Comparison of ENCODE assay signal across 8 cellular contexts in the genomic region with DNA sequence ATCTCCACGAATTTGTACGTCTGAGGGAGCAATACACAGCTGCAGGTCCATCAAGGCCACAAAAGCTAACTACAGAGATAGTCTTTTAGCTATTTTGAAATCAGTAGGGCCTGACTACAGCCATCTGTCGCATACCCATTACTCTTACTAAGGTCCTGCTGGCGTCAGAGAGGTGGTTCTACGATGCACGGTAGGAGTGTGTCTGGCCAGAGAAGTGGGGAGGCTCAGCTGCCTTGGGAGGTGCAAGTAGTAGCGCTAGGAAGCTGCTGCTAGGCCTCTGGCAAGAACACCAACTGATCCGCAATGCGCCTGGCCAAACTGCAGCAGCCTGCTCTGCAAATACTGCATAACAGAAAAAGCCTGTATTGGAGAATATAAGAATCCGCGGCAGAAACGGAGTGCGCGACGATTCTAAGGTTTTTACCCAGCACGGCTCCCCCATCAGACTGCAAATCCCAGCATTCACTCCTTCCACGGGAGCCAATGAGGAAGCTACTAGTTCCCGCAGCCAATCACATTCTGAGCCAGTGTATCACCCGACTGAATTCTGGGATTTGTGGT. TPM values are rescaled to one million over a fixed set of nuclear protein-coding genes. Genes with fewer than 3 reads are reported as not detected.
A peak's percentile ranks its signal among the peaks of the same experiment; 100 is the strongest.
DNase-seq lines count a peak whose midpoint lies in the region; ATAC-seq and TF ChIP-seq lines count a peak whose summit lies in the region.

No MANE protein-coding gene starts in this region.

- peaks cover 15% of the 10 kb centered on the region for H3K36me3 Mint-ChIP-seq in activated CD4-positive, alpha-beta T cell treated with anti-CD3 and anti-CD28 coated beads, Interleukin-2, amount 10 ng/mL, durations not matched to agents 7 days and 5 days (ENCODE audit: low read depth)

- no peak for TF ChIP-seq RAD21 in liver (IDR thresholded peaks at IDR 0.05)

- peak overlapping the region; percentile 26 to 90 for H3K9ac ChIP-seq in liver (ENCODE audit: low read depth in 1 of 2, low read length in 2 of 2)

- POLR2A ChIA-PET in activated CD4-positive, alpha-beta T cell treated with anti-CD3 and anti-CD28 coated beads, Interleukin-2, amount 10 ng/mL, durations not matched to agents 7 days and 5 days (lab: Charles Lee) = interaction anchor here (1.2 kb wide), 1 partner anchor 86 kb away, joined by 3 read pairs; no protein-coding TSS in a partner anchor

- H3K27me3 ChIP-seq in liver (ENCODE audit: control insufficient read depth in 4 of 4, insufficient read depth in 4 of 4, low read length in 3 of 4) = no peaks in the 10 kb centered on the region

- DNase-seq in AML-193 (lab: John Stamatoyannopoulos, UW) (peak; percentile 95 to 96), NCI-H524 treated with DMSO at 0.1 percent for 48 hours (lab: John Stamatoyannopoulos, UW) (peak; percentile 91), dermis blood vessel endothelial cell (peak; percentile 99)
- DNase-seq in activated CD4-positive, alpha-beta T cell treated with anti-CD3 and anti-CD28 coated beads, Interleukin-2, amount 10 ng/mL, durations not matched to agents 7 days and 5 days = peak; percentile 95
- peak; percentile 90 for DNase-seq in stimulated activated CD4-positive, alpha-beta T cell treated with anti-CD3 and anti-CD28 coated beads, Interleukin-4, amount 100 ng/mL, for 24 hours

- peaks cover 3 to 28% (median 18%) of the 10 kb centered on the region in 4 donors for H3K4me1 ChIP-seq in liver (ENCODE audit: control insufficient read depth in 4 of 4, insufficient read depth in 4 of 4, low read length in 3 of 4)

- TF ChIP-seq CTCF in liver (IDR thresholded peaks at IDR 0.05; ENCODE audit: low read depth, low read length, missing input control) = no peak

- peak overlapping the region; percentile 99 for H3K27ac Mint-ChIP-seq in activated CD4-positive, alpha-beta T cell treated with anti-CD3 and anti-CD28 coated beads, Interleukin-2, amount 10 ng/mL, durations not matched to agents 7 days and 5 days

- H3K9me3 ChIP-seq in liver (ENCODE audit: control insufficient read depth in 4 of 4, low read length in 3 of 4) = peaks cover 2 to 15% (median 5%) of the 10 kb centered on the region in 4 donors

- no peaks in the 10 kb centered on the region for H3K27me3 Mint-ChIP-seq in activated CD4-positive, alpha-beta T cell treated with anti-CD3 and anti-CD28 coated beads, Interleukin-2, amount 10 ng/mL, durations not matched to agents 7 days and 5 days

- peak overlapping the region; percentile 96 for H3K4me3 Mint-ChIP-seq in activated CD4-positive, alpha-beta T cell treated with anti-CD3 and anti-CD28 coated beads, Interleukin-2, amount 10 ng/mL, durations not matched to agents 7 days and 5 days

- peak overlapping the region; percentile 99 to 100 for H3K27ac ChIP-seq in liver (ENCODE audit: low read depth in 1 of 2, low read length in 2 of 2)

- 2% methylated on average over 19 of the region's 19 CpGs for WGBS in liver

- ATAC-seq in GM18909 (IDR thresholded peaks at IDR 0.05; ENCODE audit: poor library complexity, unreplicated experiment) (peak; percentile 82), HG03175 (IDR thresholded peaks at IDR 0.05; ENCODE audit: unreplicated experiment) (peak; percentile 79)

- H3K4me1 Mint-ChIP-seq in activated CD4-positive, alpha-beta T cell treated with anti-CD3 and anti-CD28 coated beads, Interleukin-2, amount 10 ng/mL, durations not matched to agents 7 days and 5 days = peaks cover 33% of the 10 kb centered on the region

- H3K4me3 ChIP-seq in liver (ENCODE audit: low read depth in 1 of 3, low read length in 3 of 3) = peak overlapping the region; percentile 59 to 74 (median 59)

- H3K9me3 Mint-ChIP-seq in activated CD4-positive, alpha-beta T cell treated with anti-CD3 and anti-CD28 coated beads, Interleukin-2, amount 10 ng/mL, durations not matched to agents 7 days and 5 days = no peaks in the 10 kb centered on the region

- no peaks in the 10 kb centered on the region for H3K36me3 ChIP-seq in liver (ENCODE audit: control insufficient read depth in 4 of 4, insufficient read depth in 3 of 4, low read depth in 1 of 4, low read length in 3 of 4)

- CTCF ChIA-PET in activated CD4-positive, alpha-beta T cell treated with anti-CD3 and anti-CD28 coated beads, Interleukin-2, amount 10 ng/mL, durations not matched to agents 7 days and 5 days (lab: Charles Lee) = interaction anchor here (0.7 to 1.8 kb wide), 7 partner anchors 9 to 890 kb away, joined by 3 to 6 read pairs (median 3); no protein-coding TSS in a partner anchor

TF ChIP-seq in liver, 16 proteins besides CTCF, POLR2A, EP300 and RAD21:
- TF ChIP-seq, protein P1, sequence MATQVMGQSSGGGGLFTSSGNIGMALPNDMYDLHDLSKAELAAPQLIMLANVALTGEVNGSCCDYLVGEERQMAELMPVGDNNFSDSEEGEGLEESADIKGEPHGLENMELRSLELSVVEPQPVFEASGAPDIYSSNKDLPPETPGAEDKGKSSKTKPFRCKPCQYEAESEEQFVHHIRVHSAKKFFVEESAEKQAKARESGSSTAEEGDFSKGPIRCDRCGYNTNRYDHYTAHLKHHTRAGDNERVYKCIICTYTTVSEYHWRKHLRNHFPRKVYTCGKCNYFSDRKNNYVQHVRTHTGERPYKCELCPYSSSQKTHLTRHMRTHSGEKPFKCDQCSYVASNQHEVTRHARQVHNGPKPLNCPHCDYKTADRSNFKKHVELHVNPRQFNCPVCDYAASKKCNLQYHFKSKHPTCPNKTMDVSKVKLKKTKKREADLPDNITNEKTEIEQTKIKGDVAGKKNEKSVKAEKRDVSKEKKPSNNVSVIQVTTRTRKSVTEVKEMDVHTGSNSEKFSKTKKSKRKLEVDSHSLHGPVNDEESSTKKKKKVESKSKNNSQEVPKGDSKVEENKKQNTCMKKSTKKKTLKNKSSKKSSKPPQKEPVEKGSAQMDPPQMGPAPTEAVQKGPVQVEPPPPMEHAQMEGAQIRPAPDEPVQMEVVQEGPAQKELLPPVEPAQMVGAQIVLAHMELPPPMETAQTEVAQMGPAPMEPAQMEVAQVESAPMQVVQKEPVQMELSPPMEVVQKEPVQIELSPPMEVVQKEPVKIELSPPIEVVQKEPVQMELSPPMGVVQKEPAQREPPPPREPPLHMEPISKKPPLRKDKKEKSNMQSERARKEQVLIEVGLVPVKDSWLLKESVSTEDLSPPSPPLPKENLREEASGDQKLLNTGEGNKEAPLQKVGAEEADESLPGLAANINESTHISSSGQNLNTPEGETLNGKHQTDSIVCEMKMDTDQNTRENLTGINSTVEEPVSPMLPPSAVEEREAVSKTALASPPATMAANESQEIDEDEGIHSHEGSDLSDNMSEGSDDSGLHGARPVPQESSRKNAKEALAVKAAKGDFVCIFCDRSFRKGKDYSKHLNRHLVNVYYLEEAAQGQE (IDR thresholded peaks at IDR 0.05) = peak; percentile 61
- TF ChIP-seq SP1 (IDR thresholded peaks at IDR 0.05) (no peak), FOXA2 (IDR thresholded peaks at IDR 0.05) (peak; percentile 33), TAF1 (conservative IDR thresholded peaks at IDR 0.05) (peak; percentile 79)

RNA-seq across cellular contexts. Expression of a gene that starts 0.7 kb away (rescaled TPM):
- total RNA-seq in activated CD4-positive, alpha-beta T cell treated with anti-CD3 and anti-CD28 coated beads, Interleukin-2, amount 10 ng/mL, durations not matched to agents 7 days and 5 days = 100 to 1,000 TPM; 143 to 159 TPM
- total RNA-seq in dermis blood vessel endothelial cell (110 and 162 TPM in 2 replicates), liver (10 to 100 TPM; 63.6 to 66.1 TPM)
- 10 to 100 TPM; 25.4 to 27.7 TPM for polyA plus RNA-seq in liver

Comparison
In these comparisons a context has a peak if more than half of its experiments do, and no peak if none do; other contexts are left out.
1. Peak in every context shown above with its lines: DNase-seq, ATAC-seq, H3K4me3 ChIP-seq and H3K27ac ChIP-seq.